10 cellular contexts compared by ENCODE assay signal in the genomic region with DNA sequence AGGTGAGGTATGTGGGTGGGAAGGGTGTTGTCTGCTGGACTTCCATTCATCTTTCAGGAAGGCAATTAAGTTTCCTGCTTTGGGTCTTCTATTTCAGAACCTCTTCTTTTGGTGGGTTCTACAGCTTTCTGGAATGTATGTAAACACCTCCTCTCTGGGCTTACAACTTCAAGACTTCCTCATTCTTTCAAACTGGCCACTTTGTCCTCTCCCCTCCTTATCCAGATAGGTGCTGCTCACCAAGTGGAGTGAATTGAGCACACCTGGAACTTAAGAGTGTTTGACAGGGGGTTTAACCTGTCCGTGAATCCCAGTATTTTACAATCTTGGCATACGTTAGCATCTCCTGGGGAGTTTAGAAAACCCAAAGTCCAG. TPM values are rescaled to one million over a fixed set of nuclear protein-coding genes. Genes with fewer than 3 reads are reported as not detected.
DNase-seq lines count a peak whose midpoint lies in the region; ATAC-seq, FAIRE-seq and TF ChIP-seq lines count a peak whose summit lies in the region.
"Had no signal": no experiment of that assay in that cellular context is flagged by ENCODE, and none has a peak within 500 bp of the region (broad histone marks: within the 10 kb centered on the region; RNA-seq: fewer than 3 reads in every experiment).

No MANE protein-coding gene starts in this region.

- no peaks in the 10 kb centered on the region for H3K27me3 ChIP-seq in spleen (replicated peaks in 1 of 7)

- peak overlapping the region; percentile 28 for H3K4me3 Mint-ChIP-seq in activated CD4-positive, alpha-beta T cell treated with anti-CD3 and anti-CD28 coated beads, Interleukin-2, amount 10 ng/mL, durations not matched to agents 24 days and 14 days
- no peak overlapping the region for H3K4me3 Mint-ChIP-seq in activated CD4-positive, alpha-beta T cell treated with anti-CD3 and anti-CD28 coated beads, Interleukin-2, amount 10 ng/mL, durations not matched to agents 7 days and 5 days
- H3K4me3 Mint-ChIP-seq in activated T-helper 2 cell treated with anti-CD3 and anti-CD28 coated beads, Interferon-gamma antibody, Interleukin-2, Interleukin-4, amounts not matched to agents 10 μg/mL and 5 μg/mL and 100 μg/mL, durations not matched to agents 14 hours and 24 hours and 36 hours (ENCODE audit: low read depth), result no peak overlapping the region

- intact Hi-C loops in activated CD4-positive, alpha-beta T cell treated with anti-CD3 and anti-CD28 coated beads, Interleukin-2, amount 10 ng/mL, durations not matched to agents 24 days and 14 days (cut with micrococcal nuclease), result no loop called here
- intact Hi-C loops in activated T-helper 2 cell treated with anti-CD3 and anti-CD28 coated beads, Interferon-gamma antibody, Interleukin-2, Interleukin-4, amounts not matched to agents 10 μg/mL and 5 μg/mL and 100 μg/mL, durations not matched to agents 14 hours and 24 hours and 36 hours (cut with micrococcal nuclease), result no loop called here
- intact Hi-C loops in kidney (cut with DNase I) (no loop called here), spleen (cut with DNase I; ENCODE audit: low total_unique reads) (no loop called here)

- ATAC-seq in HG03520 (IDR thresholded peaks at IDR 0.05; ENCODE audit: unreplicated experiment), result no peak

- no peaks in the 10 kb centered on the region for H3K36me3 Mint-ChIP-seq in activated CD4-positive, alpha-beta T cell treated with anti-CD3 and anti-CD28 coated beads, Interleukin-2, amount 10 ng/mL, durations not matched to agents 24 days and 14 days (ENCODE audit: low read depth)
- H3K36me3 Mint-ChIP-seq in activated CD4-positive, alpha-beta T cell treated with anti-CD3 and anti-CD28 coated beads, Interleukin-2, amount 10 ng/mL, durations not matched to agents 7 days and 5 days (ENCODE audit: low read depth), result no peaks in the 10 kb centered on the region
- H3K36me3 Mint-ChIP-seq in activated T-helper 2 cell treated with anti-CD3 and anti-CD28 coated beads, Interferon-gamma antibody, Interleukin-2, Interleukin-4, amounts not matched to agents 10 μg/mL and 5 μg/mL and 100 μg/mL, durations not matched to agents 14 hours and 24 hours and 36 hours (ENCODE audit: low read depth), result no peaks in the 10 kb centered on the region

- peaks cover 3% of the 10 kb centered on the region for H3K9me3 Mint-ChIP-seq in activated CD4-positive, alpha-beta T cell treated with anti-CD3 and anti-CD28 coated beads, Interleukin-2, amount 10 ng/mL, durations not matched to agents 24 days and 14 days
- H3K9me3 Mint-ChIP-seq in activated CD4-positive, alpha-beta T cell treated with anti-CD3 and anti-CD28 coated beads, Interleukin-2, amount 10 ng/mL, durations not matched to agents 7 days and 5 days, result no peaks in the 10 kb centered on the region
- no peaks in the 10 kb centered on the region for H3K9me3 Mint-ChIP-seq in activated T-helper 2 cell treated with anti-CD3 and anti-CD28 coated beads, Interferon-gamma antibody, Interleukin-2, Interleukin-4, amounts not matched to agents 10 μg/mL and 5 μg/mL and 100 μg/mL, durations not matched to agents 14 hours and 24 hours and 36 hours

- 83 to 95% (median 91%) methylated on average over 2 of the region's 2 CpGs for WGBS in spleen, 5 donors

- peak overlapping the region; percentile 44 to 61 for H3K4me3 ChIP-seq in kidney (ENCODE audit: low read length in 2 of 2)
- H3K4me3 ChIP-seq in spleen, result peak overlapping the region in 3 of 8 donors; percentile 8 to 52 (median 23)

- CTCF ChIA-PET in activated CD4-positive, alpha-beta T cell treated with anti-CD3 and anti-CD28 coated beads, Interleukin-2, amount 10 ng/mL, durations not matched to agents 7 days and 5 days (lab: Charles Lee), result no interaction called here
- CTCF ChIA-PET in HEK293T (lab: Yijun Ruan, JAX), result no interaction called here

- no peak for DNase-seq in activated CD4-positive, alpha-beta T cell treated with anti-CD3 and anti-CD28 coated beads, Interleukin-2, amount 10 ng/mL, durations not matched to agents 24 days and 14 days
- no peak for DNase-seq in activated CD4-positive, alpha-beta T cell treated with anti-CD3 and anti-CD28 coated beads, Interleukin-2, amount 10 ng/mL, durations not matched to agents 7 days and 5 days
- DNase-seq in activated T-helper 2 cell treated with anti-CD3 and anti-CD28 coated beads, Interferon-gamma antibody, Interleukin-2, Interleukin-4, amounts not matched to agents 10 μg/mL and 5 μg/mL and 100 μg/mL, durations not matched to agents 14 hours and 24 hours and 36 hours (ENCODE audit: low spot score), result no peak
- DNase-seq in kidney, result no peak
- DNase-seq in spleen, result no peak
- DNase-seq in HEK293T (ENCODE audit: extremely low spot score), result no peak
- no peak for DNase-seq in NCI-H446 (lab: John Stamatoyannopoulos, UW)
- DNase-seq: occipital lobe had no signal

- H3K27ac ChIP-seq in kidney (ENCODE audit: low read depth in 2 of 2, low read length in 2 of 2) (peak overlapping the region; percentile 75 to 83), spleen (peak overlapping the region in 6 of 8 donors; percentile 0 to 52 (median 38))
- H3K27ac ChIP-seq: KMS-11 had no signal

- H3K9me3 ChIP-seq in kidney (ENCODE audit: control insufficient read depth in 1 of 2, low read length in 2 of 2), result no peaks in the 10 kb centered on the region
- H3K9me3 ChIP-seq in spleen, result no peaks in the 10 kb centered on the region

- peaks cover 15% of the 10 kb centered on the region for H3K4me1 Mint-ChIP-seq in activated CD4-positive, alpha-beta T cell treated with anti-CD3 and anti-CD28 coated beads, Interleukin-2, amount 10 ng/mL, durations not matched to agents 24 days and 14 days
- H3K4me1 Mint-ChIP-seq in activated CD4-positive, alpha-beta T cell treated with anti-CD3 and anti-CD28 coated beads, Interleukin-2, amount 10 ng/mL, durations not matched to agents 7 days and 5 days, result peaks cover 16% of the 10 kb centered on the region
- H3K4me1 Mint-ChIP-seq in activated T-helper 2 cell treated with anti-CD3 and anti-CD28 coated beads, Interferon-gamma antibody, Interleukin-2, Interleukin-4, amounts not matched to agents 10 μg/mL and 5 μg/mL and 100 μg/mL, durations not matched to agents 14 hours and 24 hours and 36 hours (ENCODE audit: low read depth), result peaks cover 19% of the 10 kb centered on the region

- peak overlapping the region in 1 of 2 donors; percentile 70 for H3K9ac ChIP-seq in kidney (ENCODE audit: low read length in 2 of 2)
- H3K9ac ChIP-seq: KMS-11 had no signal

- peaks cover 1% of the 10 kb centered on the region for H3K27me3 Mint-ChIP-seq in activated CD4-positive, alpha-beta T cell treated with anti-CD3 and anti-CD28 coated beads, Interleukin-2, amount 10 ng/mL, durations not matched to agents 24 days and 14 days
- H3K27me3 Mint-ChIP-seq in activated CD4-positive, alpha-beta T cell treated with anti-CD3 and anti-CD28 coated beads, Interleukin-2, amount 10 ng/mL, durations not matched to agents 7 days and 5 days, result peaks cover 9% of the 10 kb centered on the region
- H3K27me3 Mint-ChIP-seq in activated T-helper 2 cell treated with anti-CD3 and anti-CD28 coated beads, Interferon-gamma antibody, Interleukin-2, Interleukin-4, amounts not matched to agents 10 μg/mL and 5 μg/mL and 100 μg/mL, durations not matched to agents 14 hours and 24 hours and 36 hours (ENCODE audit: low read depth), result peaks cover 2% of the 10 kb centered on the region

- TF ChIP-seq CTCF in kidney (IDR thresholded peaks at IDR 0.05; ENCODE audit: borderline replicate concordance, extremely low read depth, insufficient read depth) (no peak), spleen (IDR thresholded peaks at IDR 0.05 in 8 of 11, conservative IDR thresholded peaks at IDR 0.05 in 3 of 11) (no peak)

- H3K4me1 ChIP-seq in kidney (ENCODE audit: control insufficient read depth in 1 of 2, insufficient read depth in 1 of 2, low read depth in 1 of 2, low read length in 2 of 2) (peaks cover 6 to 20% of the 10 kb centered on the region in 2 donors), spleen (peaks cover 0 to 25% (median 10%) of the 10 kb centered on the region in 6 donors)

- POLR2A ChIA-PET in activated CD4-positive, alpha-beta T cell treated with anti-CD3 and anti-CD28 coated beads, Interleukin-2, amount 10 ng/mL, durations not matched to agents 7 days and 5 days (lab: Charles Lee), result no interaction called here
- POLR2A ChIA-PET in HEK293T (lab: Yijun Ruan, JAX), result no interaction called here

- H3K36me3 ChIP-seq in kidney (ENCODE audit: control insufficient read depth in 1 of 2, insufficient read depth in 2 of 2, low read length in 2 of 2) (no peaks in the 10 kb centered on the region), spleen (no peaks in the 10 kb centered on the region)

- H3K27ac Mint-ChIP-seq in activated CD4-positive, alpha-beta T cell treated with anti-CD3 and anti-CD28 coated beads, Interleukin-2, amount 10 ng/mL, durations not matched to agents 24 days and 14 days, result peak overlapping the region; percentile 32
- H3K27ac Mint-ChIP-seq in activated CD4-positive, alpha-beta T cell treated with anti-CD3 and anti-CD28 coated beads, Interleukin-2, amount 10 ng/mL, durations not matched to agents 7 days and 5 days, result no peak overlapping the region
- peak overlapping the region; percentile 60 for H3K27ac Mint-ChIP-seq in activated T-helper 2 cell treated with anti-CD3 and anti-CD28 coated beads, Interferon-gamma antibody, Interleukin-2, Interleukin-4, amounts not matched to agents 10 μg/mL and 5 μg/mL and 100 μg/mL, durations not matched to agents 14 hours and 24 hours and 36 hours

- FAIRE-seq in kidney (lab: Jason Lieb, UNC), result no peak

- no peak for TF ChIP-seq POLR2A in spleen (IDR thresholded peaks at IDR 0.05)

TF ChIP-seq in HEK293T, 16 proteins besides CTCF, POLR2A, EP300 and RAD21 (continues in another document):
- no peak for TF ChIP-seq ELF4 (IDR thresholded peaks at IDR 0.05)
- TF ChIP-seq FOXM1 (IDR thresholded peaks at IDR 0.05; ENCODE audit: borderline replicate concordance), result no peak
- TF ChIP-seq CTBP1 (IDR thresholded peaks at IDR 0.05; ENCODE audit: borderline replicate concordance), result no peak

RNA-seq across cellular contexts. Expression of a gene that starts 5.2 kb away (rescaled TPM):
- 59.0 and 59.6 TPM in 2 replicates for total RNA-seq in activated CD4-positive, alpha-beta T cell treated with anti-CD3 and anti-CD28 coated beads, Interleukin-2, amount 10 ng/mL, durations not matched to agents 24 days and 14 days
- 10 to 100 TPM; 43.5 to 49.7 TPM for total RNA-seq in activated CD4-positive, alpha-beta T cell treated with anti-CD3 and anti-CD28 coated beads, Interleukin-2, amount 10 ng/mL, durations not matched to agents 7 days and 5 days
- total RNA-seq in activated T-helper 2 cell treated with anti-CD3 and anti-CD28 coated beads, Interferon-gamma antibody, Interleukin-2, Interleukin-4, amounts not matched to agents 10 μg/mL and 5 μg/mL and 100 μg/mL, durations not matched to agents 14 hours and 24 hours and 36 hours, result 57.7 and 58.9 TPM in 2 replicates
- total RNA-seq in kidney, result 107 TPM
- polyA plus RNA-seq in kidney (ENCODE audit: insufficient read depth, low read depth, low replicate concordance), result 312 TPM
- 10 to 100 TPM; 48.3 to 94.6 (median 69.2) TPM for total RNA-seq in spleen
- polyA plus RNA-seq in spleen, result 100 to 1,000 TPM in 2 of 3 donors, 10 to 100 TPM in 1; 95.6 to 166 (median 131) TPM
